1 cellular context compared by ENCODE assay signal in the genomic region with DNA sequence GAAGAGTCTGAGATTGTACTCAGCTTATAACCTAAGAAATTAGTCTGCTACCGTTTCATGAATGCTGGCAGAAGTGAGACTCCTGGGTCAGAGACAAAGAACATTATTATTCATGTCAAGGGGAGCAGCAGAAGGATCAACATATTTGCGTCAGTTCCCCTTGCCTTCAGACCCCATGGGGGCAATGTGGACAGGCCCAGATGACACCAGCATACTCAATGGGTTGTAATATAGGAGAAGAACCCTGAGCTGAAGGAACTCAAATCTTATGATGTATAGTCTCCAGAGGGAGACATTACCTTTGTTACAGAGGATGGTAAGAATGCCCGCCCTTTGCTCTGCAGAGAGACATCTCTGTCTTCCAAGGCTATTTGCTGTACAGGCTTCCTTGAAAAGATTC.
TF ChIP-seq lines count a peak whose summit lies in the region.

No MANE protein-coding gene starts in this region.

TF ChIP-seq in HCT116, 20 proteins besides CTCF, POLR2A, EP300 and RAD21 (continued from another document):
- TF ChIP-seq, protein P1, sequence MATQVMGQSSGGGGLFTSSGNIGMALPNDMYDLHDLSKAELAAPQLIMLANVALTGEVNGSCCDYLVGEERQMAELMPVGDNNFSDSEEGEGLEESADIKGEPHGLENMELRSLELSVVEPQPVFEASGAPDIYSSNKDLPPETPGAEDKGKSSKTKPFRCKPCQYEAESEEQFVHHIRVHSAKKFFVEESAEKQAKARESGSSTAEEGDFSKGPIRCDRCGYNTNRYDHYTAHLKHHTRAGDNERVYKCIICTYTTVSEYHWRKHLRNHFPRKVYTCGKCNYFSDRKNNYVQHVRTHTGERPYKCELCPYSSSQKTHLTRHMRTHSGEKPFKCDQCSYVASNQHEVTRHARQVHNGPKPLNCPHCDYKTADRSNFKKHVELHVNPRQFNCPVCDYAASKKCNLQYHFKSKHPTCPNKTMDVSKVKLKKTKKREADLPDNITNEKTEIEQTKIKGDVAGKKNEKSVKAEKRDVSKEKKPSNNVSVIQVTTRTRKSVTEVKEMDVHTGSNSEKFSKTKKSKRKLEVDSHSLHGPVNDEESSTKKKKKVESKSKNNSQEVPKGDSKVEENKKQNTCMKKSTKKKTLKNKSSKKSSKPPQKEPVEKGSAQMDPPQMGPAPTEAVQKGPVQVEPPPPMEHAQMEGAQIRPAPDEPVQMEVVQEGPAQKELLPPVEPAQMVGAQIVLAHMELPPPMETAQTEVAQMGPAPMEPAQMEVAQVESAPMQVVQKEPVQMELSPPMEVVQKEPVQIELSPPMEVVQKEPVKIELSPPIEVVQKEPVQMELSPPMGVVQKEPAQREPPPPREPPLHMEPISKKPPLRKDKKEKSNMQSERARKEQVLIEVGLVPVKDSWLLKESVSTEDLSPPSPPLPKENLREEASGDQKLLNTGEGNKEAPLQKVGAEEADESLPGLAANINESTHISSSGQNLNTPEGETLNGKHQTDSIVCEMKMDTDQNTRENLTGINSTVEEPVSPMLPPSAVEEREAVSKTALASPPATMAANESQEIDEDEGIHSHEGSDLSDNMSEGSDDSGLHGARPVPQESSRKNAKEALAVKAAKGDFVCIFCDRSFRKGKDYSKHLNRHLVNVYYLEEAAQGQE (IDR thresholded peaks at IDR 0.05; ENCODE audit: low read depth): no peak
- no peak for TF ChIP-seq JUND (IDR thresholded peaks at IDR 0.05)
